Comparison of ENCODE assay signal across 26 cellular contexts in the genomic region with DNA sequence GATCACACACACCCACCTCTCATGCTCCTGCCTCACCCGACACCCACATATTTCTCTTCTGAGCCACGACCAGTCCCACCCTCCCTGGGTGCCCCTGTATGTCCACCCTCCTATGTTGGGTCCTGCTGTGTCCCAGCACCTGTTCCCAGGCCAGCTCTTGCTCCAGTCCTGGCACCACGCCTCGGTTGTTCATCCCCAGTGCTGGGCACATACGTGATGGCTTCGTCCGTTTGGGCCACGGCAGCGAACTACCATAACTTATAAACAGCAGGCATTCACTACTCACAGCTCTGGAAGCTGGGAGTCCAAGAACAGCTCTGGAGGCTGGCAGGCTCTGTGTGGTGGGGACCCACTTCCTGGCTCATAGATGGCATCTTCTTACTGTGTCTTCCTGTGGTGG.
"Had no signal": no experiment of that assay in that cellular context is flagged by ENCODE, and none has a peak within 500 bp of the region (broad histone marks: within the 10 kb centered on the region; RNA-seq: fewer than 3 reads in every experiment).

No MANE protein-coding gene starts in this region.

- H3K4me1 Mint-ChIP-seq: endodermal cell; nephron; neural progenitor cell; stimulated activated naive B cell treated with anti-CD40 and anti-IgM and Interleukin-4, amounts not matched to agents 10 μg/mL and 1 μg/mL and 100 μg/mL, for 72 hours had no signal

- H3K27ac Mint-ChIP-seq: dendritic cell treated with granulocyte-macrophage colony-stimulating factor and Interleukin-4, amounts not matched to agents 40 ng/mL and 50 ng/mL, for 4 days; endodermal cell; nephron; neural progenitor cell; stimulated activated naive B cell treated with anti-CD40 and anti-IgM and Interleukin-4, amounts not matched to agents 10 μg/mL and 1 μg/mL and 100 μg/mL, for 72 hours; stimulated activated naive CD8-positive, alpha-beta T cell treated with anti-CD3 and anti-CD28 coated beads, Interleukin-15, Interleukin-2, amounts not matched to agents 100 ng/mL and 50 ng/mL, for 24 hours had no signal

- DNase-seq: colonic mucosa; effector CD8-positive, alpha-beta T cell; endodermal cell; foreskin fibroblast; gastrocnemius medialis; heart left ventricle; left cardiac atrium; mammary epithelial cell; mesendoderm; midbrain; naive thymus-derived CD4-positive, alpha-beta T cell; nucleus accumbens; ovary; posterior cingulate gyrus; psoas muscle; right cardiac atrium; stimulated activated CD4-positive, alpha-beta T cell treated with anti-CD3 and anti-CD28 coated beads, Interleukin-15, amount 100 ng/mL, for 24 hours; stimulated activated CD4-positive, alpha-beta T cell treated with anti-CD3 and anti-CD28 coated beads, Interleukin-2, amount 100 ng/mL, for 48 hours; stimulated activated naive B cell treated with anti-CD40 and anti-IgM and Interleukin-4, amounts not matched to agents 10 μg/mL and 1 μg/mL and 100 μg/mL, for 72 hours; transverse colon had no signal

- ATAC-seq: esophagus mucosa; gastrocnemius medialis; heart left ventricle; left cardiac atrium; left lung; naive thymus-derived CD4-positive, alpha-beta T cell; psoas muscle; right cardiac atrium; stimulated activated naive B cell treated with anti-CD40 and anti-IgM and Interleukin-4, amounts not matched to agents 10 μg/mL and 1 μg/mL and 100 μg/mL, for 72 hours had no signal

- H3K36me3 Mint-ChIP-seq: neural progenitor cell had no signal

- H3K4me3 Mint-ChIP-seq: dendritic cell treated with granulocyte-macrophage colony-stimulating factor and Interleukin-4, amounts not matched to agents 40 ng/mL and 50 ng/mL, for 4 days; endodermal cell; naive thymus-derived CD4-positive, alpha-beta T cell; nephron; neural progenitor cell; stimulated activated naive B cell treated with anti-CD40 and anti-IgM and Interleukin-4, amounts not matched to agents 10 μg/mL and 1 μg/mL and 100 μg/mL, for 72 hours; stimulated activated naive CD8-positive, alpha-beta T cell treated with anti-CD3 and anti-CD28 coated beads, Interleukin-15, Interleukin-2, amounts not matched to agents 100 ng/mL and 50 ng/mL, for 24 hours had no signal

- H3K9me3 Mint-ChIP-seq: dendritic cell treated with granulocyte-macrophage colony-stimulating factor and Interleukin-4, amounts not matched to agents 40 ng/mL and 50 ng/mL, for 4 days had no signal
